ENCODE assay signal across 8 cellular contexts in the genomic region with DNA sequence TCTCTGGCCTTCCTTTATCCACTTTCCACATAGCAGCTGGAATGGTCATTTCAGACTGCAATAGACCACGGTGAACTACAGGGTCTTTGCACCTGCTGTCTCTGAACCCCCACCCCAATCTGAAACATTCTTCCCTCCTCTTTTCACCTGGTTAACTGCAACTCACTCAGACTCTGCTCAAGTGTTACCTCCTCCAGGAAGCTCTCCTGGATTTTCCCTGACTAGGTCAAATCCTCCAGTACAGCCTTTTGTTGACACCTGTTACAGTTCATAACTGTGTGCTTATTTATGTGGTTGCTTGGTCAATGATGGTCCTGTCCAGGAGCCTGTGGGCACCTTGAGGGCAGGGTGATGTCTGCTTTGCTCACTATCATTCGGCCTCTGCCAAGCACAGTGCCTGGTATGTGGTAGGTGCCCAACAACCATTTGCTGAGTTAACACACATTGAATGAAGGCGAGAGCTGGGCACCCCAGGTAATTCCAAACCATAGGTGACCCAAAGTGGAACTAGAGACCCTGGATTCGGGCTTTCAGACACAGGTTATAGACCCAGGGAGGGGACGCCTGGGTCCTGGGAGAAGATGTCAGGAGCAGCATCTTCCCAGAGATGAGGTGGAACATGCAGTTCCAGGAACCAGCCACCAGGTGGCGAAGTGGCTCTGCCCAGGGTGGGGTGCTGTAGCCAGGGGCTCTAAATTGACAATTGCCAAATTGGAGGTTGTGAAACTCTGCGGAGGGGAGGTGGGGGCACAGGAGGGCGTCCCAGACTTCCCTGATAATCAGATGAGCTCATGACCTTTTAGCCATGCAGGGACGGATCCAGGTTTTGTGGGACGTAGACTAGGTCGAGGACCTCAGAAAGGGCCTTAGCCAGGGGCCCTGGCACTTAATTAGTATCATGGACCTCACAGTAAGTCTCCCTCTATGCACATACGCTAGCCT. TPM values are rescaled to one million over a fixed set of nuclear protein-coding genes. Genes with fewer than 3 reads are reported as not detected.
DNase-seq lines count a peak whose midpoint lies in the region; ATAC-seq, FAIRE-seq and TF ChIP-seq lines count a peak whose summit lies in the region.

No MANE protein-coding gene starts in this region.

- FAIRE-seq in pancreas (lab: Jason Lieb, UNC): no peak

- H3K36me3 ChIP-seq in pancreas (no peaks in the 10 kb centered on the region), transverse colon (no peaks in the 10 kb centered on the region)

- TF ChIP-seq CTCF in CD4-positive, alpha-beta T cell (IDR thresholded peaks at IDR 0.05): peak; percentile 97
- peak; percentile 88 to 97 (median 94) for TF ChIP-seq CTCF in pancreas (IDR thresholded peaks at IDR 0.05)
- TF ChIP-seq CTCF in transverse colon (IDR thresholded peaks at IDR 0.05): peak; percentile 92 to 98 (median 98)

- TF ChIP-seq POLR2A in transverse colon (IDR thresholded peaks at IDR 0.05): no peak

- peak; percentile 53 to 77 (median 62) for DNase-seq in CD4-positive, alpha-beta T cell
- DNase-seq in RPMI8226 (peak; percentile 65), glomerular endothelial cell (ENCODE audit: extremely low read depth, low read depth, low spot score) (peak; percentile 5), pancreas (peak in 5 of 6 donors; percentile 38 to 88 (median 62)), transverse colon (peak; percentile 72)
- DNase-seq in activated naive CD4-positive, alpha-beta T cell (lab: John Stamatoyannopoulos, UW): peak; percentile 13 to 67 (median 48)

- H3K27ac ChIP-seq in CD4-positive, alpha-beta T cell (ENCODE audit: low read depth, low read length): no peak overlapping the region
- no peak overlapping the region for H3K27ac ChIP-seq in pancreas
- H3K27ac ChIP-seq in transverse colon: no peak overlapping the region

- no peak overlapping the region for H3K27ac Mint-ChIP-seq in CD4-positive, alpha-beta T cell

- CTCF ChIA-PET in CD4-positive, alpha-beta T cell (lab: Charles Lee): interaction anchor here (1.0 to 2.8 kb wide), 3 partner anchors 30 to 72 kb away, joined by 3 to 16 read pairs (median 4); no protein-coding TSS in a partner anchor

- H3K9me3 ChIP-seq in CD4-positive, alpha-beta T cell (ENCODE audit: control insufficient read depth, low read length): no peaks in the 10 kb centered on the region
- no peaks in the 10 kb centered on the region for H3K9me3 ChIP-seq in pancreas
- no peaks in the 10 kb centered on the region for H3K9me3 ChIP-seq in transverse colon

- H3K4me3 Mint-ChIP-seq in CD4-positive, alpha-beta T cell: no peak overlapping the region

- POLR2A ChIA-PET in CD4-positive, alpha-beta T cell (lab: Charles Lee): no interaction called here

- H3K4me1 ChIP-seq in pancreas (no peaks in the 10 kb centered on the region), transverse colon (no peaks in the 10 kb centered on the region)

- H3K9me3 Mint-ChIP-seq in CD4-positive, alpha-beta T cell: no peaks in the 10 kb centered on the region

- no peaks in the 10 kb centered on the region for H3K36me3 Mint-ChIP-seq in CD4-positive, alpha-beta T cell (ENCODE audit: low read depth)

- peaks cover 5% of the 10 kb centered on the region for H3K27me3 Mint-ChIP-seq in CD4-positive, alpha-beta T cell

- no peaks in the 10 kb centered on the region for H3K4me1 Mint-ChIP-seq in CD4-positive, alpha-beta T cell (ENCODE audit: low read depth)

- WGBS in pancreas, 2 donors: 37 to 41% methylated on average over 12 of the region's 12 CpGs
- 34 to 100% methylated on average over 1 to 12 of the region's 12 CpGs for WGBS in transverse colon (ENCODE audit: low coverage in 1 of 2), 2 donors

- in situ Hi-C loops in transverse colon (cut with MboI; ENCODE audit: low pct_ligation_motif_present in 1 of 4, low pct_unique_long_range_greater_than_20kb in 1 of 4, low sequenced_read_pairs in 3 of 4): loop anchor here in 2 of 4 donors (10.0 kb wide), 2 partner anchors 70 to 80 kb away; a partner anchor contains a TSS

- no peaks in the 10 kb centered on the region for H3K27me3 ChIP-seq in CD4-positive, alpha-beta T cell (ENCODE audit: control insufficient read depth, insufficient read depth, low read length)
- H3K27me3 ChIP-seq in pancreas: no peaks in the 10 kb centered on the region
- no peaks in the 10 kb centered on the region for H3K27me3 ChIP-seq in transverse colon

- peak; percentile 82 for ATAC-seq in CD4-positive, alpha-beta T cell (ENCODE audit: poor library complexity)
- peak; percentile 44 for ATAC-seq in HG03354 (IDR thresholded peaks at IDR 0.05; ENCODE audit: poor library complexity, severe bottlenecking, unreplicated experiment)
- peak; percentile 80 to 95 (median 90) for ATAC-seq in pancreas
- ATAC-seq in GM21423 (IDR thresholded peaks at IDR 0.05; ENCODE audit: unreplicated experiment): no peak

- H3K4me3 ChIP-seq in pancreas (no peak overlapping the region), transverse colon (no peak overlapping the region)

- no peak for TF ChIP-seq EP300 in transverse colon (IDR thresholded peaks at IDR 0.05; ENCODE audit: low read depth)

- intact Hi-C loops in CD4-positive, alpha-beta T cell (cut with DNase I, micrococcal nuclease): loop anchor here (1.0 to 5.0 kb wide), 4 partner anchors 40 to 297 kb away; a partner anchor contains a TSS
- intact Hi-C loops in pancreas (cut with DNase I) (loop anchor here in 2 of 3 donors (5.0 kb wide), 1 partner anchor 37 kb away; no protein-coding TSS in a partner anchor), transverse colon (cut with DNase I; ENCODE audit: low total_unique reads) (loop anchor here (1.0 kb wide), 2 partner anchors 40 to 75 kb away; a partner anchor contains a TSS)

RNA-seq across cellular contexts. Expression of a gene that starts 28.1 kb away (rescaled TPM):
- not detected for total RNA-seq in CD4-positive, alpha-beta T cell
- total RNA-seq in glomerular endothelial cell: 5.9 and 7.1 TPM in 2 replicates
- 1 to 10 TPM; 1.9 to 4.8 (median 3.6) TPM for total RNA-seq in pancreas
- 1 to 10 TPM; 3.9 to 4.9 TPM for polyA plus RNA-seq in pancreas
- total RNA-seq in transverse colon: under 1 TPM in 1 of 4 donors, not detected in 3; 0.27 TPM

Comparison
In these comparisons a context has a peak if more than half of its experiments do, and no peak if none do; other contexts are left out.
1. DNase-seq: peak in every context shown above with its lines; median percentile 72 in transverse colon; 65 in RPMI8226; 62 in CD4-positive, alpha-beta T cell; 62 in pancreas; 48 in activated naive CD4-positive, alpha-beta T cell; 5 in glomerular endothelial cell.